Comparison of ENCODE assay signal across 8 cellular contexts in the genomic region with DNA sequence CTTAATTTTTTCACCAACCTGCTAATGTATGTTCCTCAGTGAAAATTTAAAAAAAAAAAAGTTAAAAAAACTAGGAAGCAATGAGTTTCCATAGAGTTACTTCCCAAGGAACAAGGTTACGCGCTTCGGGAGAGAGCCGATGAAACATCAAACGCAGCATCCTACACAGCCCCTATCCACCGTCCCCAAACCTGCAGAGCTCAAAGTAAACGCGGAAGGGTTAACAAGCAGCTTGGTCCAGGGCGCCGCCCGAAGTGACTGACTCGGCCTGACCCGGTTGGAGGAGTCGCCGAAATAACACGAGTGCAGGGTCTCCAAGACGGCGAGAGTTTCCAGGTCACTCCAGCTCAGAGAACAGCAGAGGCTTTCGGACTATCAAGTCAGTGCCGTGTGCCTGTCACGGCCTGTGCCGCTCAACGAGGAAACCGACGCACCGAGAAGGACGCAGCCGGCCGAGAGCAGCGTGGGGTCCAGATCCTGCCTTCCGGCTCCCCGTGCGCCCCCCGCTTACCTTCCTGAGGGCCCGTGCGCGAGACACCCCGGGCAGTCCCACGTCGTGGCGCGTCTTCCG. TPM values are rescaled to one million over a fixed set of nuclear protein-coding genes. Genes with fewer than 3 reads are reported as not detected.
A peak's percentile ranks its signal among the peaks of the same experiment; 100 is the strongest.
DNase-seq lines count a peak whose midpoint lies in the region; ATAC-seq and TF ChIP-seq lines count a peak whose summit lies in the region.

No MANE protein-coding gene starts in this region.

- no peaks in the 10 kb centered on the region for H3K79me1 ChIP-seq in H9 (ENCODE audit: insufficient read depth, low read depth, low read length, poor library complexity, severe bottlenecking)

- H2AK5ac ChIP-seq in H9 (ENCODE audit: insufficient read length, low read length) = no peak overlapping the region

- H3F3A ChIP-seq in MM.1S (ENCODE audit: insufficient read depth, low read length) = peaks cover 11% of the 10 kb centered on the region

- H3K4ac ChIP-seq in H9 (ENCODE audit: low read depth, low read length) = no peak overlapping the region

- H3K4me1 Mint-ChIP-seq in activated CD4-positive, alpha-beta T cell treated with anti-CD3 and anti-CD28 coated beads for 36 hours = peaks cover 41% of the 10 kb centered on the region
- H3K4me1 Mint-ChIP-seq in H9 (peaks cover 15 to 23% of the 10 kb centered on the region in 2 experiments), progenitor cell of endocrine pancreas (ENCODE audit: low read depth) (peaks cover 29% of the 10 kb centered on the region)
- peaks cover 36% of the 10 kb centered on the region for H3K4me1 Mint-ChIP-seq in activated naive CD8-positive, alpha-beta T cell treated with anti-CD3 and anti-CD28 coated beads for 36 hours

- H3K4me2 ChIP-seq in H9 (ENCODE audit: insufficient read depth, insufficient read length, low read length) = peak overlapping the region; percentile 71
- H3K4me2 ChIP-seq in MM.1S (ENCODE audit: low read depth, low read length) = peak overlapping the region; percentile 89

- intact Hi-C loops in activated CD4-positive, alpha-beta T cell treated with anti-CD3 and anti-CD28 coated beads for 36 hours (cut with DNase I, micrococcal nuclease) = loop anchor here (1.0 to 5.0 kb wide), 24 partner anchors 8 to 1615 kb away; a partner anchor contains a TSS
- intact Hi-C loops in left ventricle myocardium inferior (cut with micrococcal nuclease) = no loop called here

- TF ChIP-seq CTCF in H9 (conservative IDR thresholded peaks at IDR 0.05) (no peak), MM.1S (IDR thresholded peaks at IDR 0.05; ENCODE audit: low read length) (no peak), left ventricle myocardium inferior (IDR thresholded peaks at IDR 0.05; ENCODE audit: borderline replicate concordance) (no peak), progenitor cell of endocrine pancreas (IDR thresholded peaks at IDR 0.05; ENCODE audit: unreplicated experiment) (no peak)

- H2BK15ac ChIP-seq in H9 (ENCODE audit: low read depth, low read length) = no peak overlapping the region

- POLR2A ChIA-PET in activated CD4-positive, alpha-beta T cell treated with anti-CD3 and anti-CD28 coated beads for 36 hours (lab: Charles Lee) = interaction anchor here (1.0 to 3.7 kb wide), 4 partner anchors 23 to 217 kb away, joined by 5 to 21 read pairs (median 7); no protein-coding TSS in a partner anchor

- H3K79me2 ChIP-seq in H9 (ENCODE audit: insufficient read depth, low read length) = no peaks in the 10 kb centered on the region
- H3K79me2 ChIP-seq in MM.1S (ENCODE audit: low read length) = peaks cover 48% of the 10 kb centered on the region

- H3K36me3 Mint-ChIP-seq in activated CD4-positive, alpha-beta T cell treated with anti-CD3 and anti-CD28 coated beads for 36 hours (ENCODE audit: low read depth) = peaks cover 30% of the 10 kb centered on the region
- peaks cover 19 to 23% (median 20%) of the 10 kb centered on the region in 3 experiments for H3K36me3 Mint-ChIP-seq in H9 (ENCODE audit: insufficient read depth in 1 of 3, low read depth in 3 of 3)
- peaks cover 30% of the 10 kb centered on the region for H3K36me3 Mint-ChIP-seq in activated naive CD8-positive, alpha-beta T cell treated with anti-CD3 and anti-CD28 coated beads for 36 hours
- peaks cover 5% of the 10 kb centered on the region for H3K36me3 Mint-ChIP-seq in progenitor cell of endocrine pancreas (ENCODE audit: insufficient read depth)

- H3K9ac ChIP-seq in H9 (ENCODE audit: extremely low read depth, insufficient read length, low read length) = peak overlapping the region; percentile 84
- peak overlapping the region; percentile 93 for H3K9ac ChIP-seq in MM.1S (ENCODE audit: low read length)

- WGBS in H9 (ENCODE audit: extremely low coverage, insufficient read length, low lambda C conversion rate) = no CpG with 5 or more reads among the region's 43 CpGs

- no peaks in the 10 kb centered on the region for H3K27me3 Mint-ChIP-seq in activated CD4-positive, alpha-beta T cell treated with anti-CD3 and anti-CD28 coated beads for 36 hours
- peaks cover 13% of the 10 kb centered on the region for H3K27me3 Mint-ChIP-seq in H9 (ENCODE audit: low read depth)
- H3K27me3 Mint-ChIP-seq in activated naive CD8-positive, alpha-beta T cell treated with anti-CD3 and anti-CD28 coated beads for 36 hours = no peaks in the 10 kb centered on the region
- no peaks in the 10 kb centered on the region for H3K27me3 Mint-ChIP-seq in progenitor cell of endocrine pancreas

- H2BK20ac ChIP-seq in H9 (ENCODE audit: low read depth, low read length, poor library complexity, severe bottlenecking) = no peak overlapping the region

- no peak overlapping the region for H4K5ac ChIP-seq in H9 (ENCODE audit: insufficient read length, low read depth, low read length)

- H3K27ac ChIP-seq in H9 (ENCODE audit: insufficient read length, low read depth, low read length) (no peak overlapping the region), MM.1S (ENCODE audit: low read length) (peak overlapping the region; percentile 65), left ventricle myocardium inferior (replicated peaks) (peak overlapping the region; percentile 92)

- H4K8ac ChIP-seq in H9 (replicated peaks; ENCODE audit: insufficient read length, low read depth, low read length) = no peak overlapping the region

- H2BK120ac ChIP-seq in H9 (ENCODE audit: low read depth, low read length, poor library complexity, severe bottlenecking) = no peak overlapping the region

- CTCF ChIA-PET in activated CD4-positive, alpha-beta T cell treated with anti-CD3 and anti-CD28 coated beads for 36 hours (lab: Charles Lee) = interaction anchor here (0.6 to 3.0 kb wide), 13 partner anchors 9 to 1069 kb away, joined by 3 to 21 read pairs (median 4); no protein-coding TSS in a partner anchor

- no peak overlapping the region for H2BK12ac ChIP-seq in H9 (ENCODE audit: insufficient read length, low read depth, low read length)

- H3K27ac Mint-ChIP-seq in activated CD4-positive, alpha-beta T cell treated with anti-CD3 and anti-CD28 coated beads for 36 hours = peak overlapping the region; percentile 86
- peak overlapping the region; percentile 44 to 97 (median 87) for H3K27ac Mint-ChIP-seq in H9
- peak overlapping the region; percentile 79 for H3K27ac Mint-ChIP-seq in activated naive CD8-positive, alpha-beta T cell treated with anti-CD3 and anti-CD28 coated beads for 36 hours
- H3K27ac Mint-ChIP-seq in progenitor cell of endocrine pancreas = peak overlapping the region; percentile 96

- H3K9me3 Mint-ChIP-seq in activated CD4-positive, alpha-beta T cell treated with anti-CD3 and anti-CD28 coated beads for 36 hours (ENCODE audit: low read depth) = no peaks in the 10 kb centered on the region
- H3K9me3 Mint-ChIP-seq in H9 (peaks cover 0 to 3% of the 10 kb centered on the region in 2 experiments; a peak in 3 of 5 replicates), progenitor cell of endocrine pancreas (ENCODE audit: low read depth) (no peaks in the 10 kb centered on the region)
- H3K9me3 Mint-ChIP-seq in activated naive CD8-positive, alpha-beta T cell treated with anti-CD3 and anti-CD28 coated beads for 36 hours = no peaks in the 10 kb centered on the region

- DNase-seq in activated CD4-positive, alpha-beta T cell treated with anti-CD3 and anti-CD28 coated beads for 36 hours = peak; percentile 63
- no peak for DNase-seq in activated CD4-positive, alpha-beta T cell treated with anti-CD3 and anti-CD28 coated beads, Interleukin-2, amount 50 U/mL, for 4 hours
- DNase-seq in H9 = peak; percentile 66
- peak; percentile 54 for DNase-seq in MM.1S
- no peak for DNase-seq in activated naive CD8-positive, alpha-beta T cell treated with anti-CD3 and anti-CD28 coated beads for 36 hours
- no peak for DNase-seq in left ventricle myocardium inferior
- DNase-seq in progenitor cell of endocrine pancreas (ENCODE audit: low spot score, unreplicated experiment) = no peak
- DNase-seq in activated gamma-delta T cell (lab: John Stamatoyannopoulos, UW) = no peak

- H3K9me3 ChIP-seq in H9 (ENCODE audit: control insufficient read depth, low read depth, low read length) = no peaks in the 10 kb centered on the region
- H3K9me3 ChIP-seq in MM.1S (replicated peaks; ENCODE audit: insufficient read depth, low read length) = no peaks in the 10 kb centered on the region
- H3K9me3 ChIP-seq in left ventricle myocardium inferior (replicated peaks) = no peaks in the 10 kb centered on the region

- H2AFZ ChIP-seq in H9 (ENCODE audit: low read length) (no peak overlapping the region), MM.1S (ENCODE audit: low read length) (peak overlapping the region; percentile 87)

- H3K23ac ChIP-seq in H9 (ENCODE audit: insufficient read length, low read depth, low read length) = no peak overlapping the region

- H3K4me3 ChIP-seq in MM.1S (ENCODE audit: low read length) = peak overlapping the region; percentile 84
- H3K4me3 ChIP-seq in left ventricle myocardium inferior = peak overlapping the region; percentile 98

- H3K4me1 ChIP-seq in H9 (ENCODE audit: insufficient read depth, low read length) (no peaks in the 10 kb centered on the region), MM.1S (ENCODE audit: low read length) (peaks cover 3% of the 10 kb centered on the region), left ventricle myocardium inferior (peaks cover 56% of the 10 kb centered on the region)

- no peak overlapping the region for H3T11ph ChIP-seq in H9 (ENCODE audit: low read length)

- H3K18ac ChIP-seq in H9 (ENCODE audit: insufficient read length, low read depth, low read length) = peak overlapping the region; percentile 75

- ATAC-seq in activated CD4-positive, alpha-beta T cell treated with anti-CD3 and anti-CD28 coated beads for 36 hours = peak; percentile 17

- H3K23me2 ChIP-seq in H9 (ENCODE audit: insufficient read length, low read depth, low read length, poor library complexity, severe bottlenecking) = no peaks in the 10 kb centered on the region

- H2BK5ac ChIP-seq in H9 (ENCODE audit: insufficient read length, low read length) = no peak overlapping the region

- no peaks in the 10 kb centered on the region for H3K9me2 ChIP-seq in MM.1S (replicated peaks; ENCODE audit: insufficient read depth, low read length)

- peak overlapping the region; percentile 83 for H3K4me3 Mint-ChIP-seq in activated CD4-positive, alpha-beta T cell treated with anti-CD3 and anti-CD28 coated beads for 36 hours
- peak overlapping the region; percentile 91 to 94 for H3K4me3 Mint-ChIP-seq in H9
- H3K4me3 Mint-ChIP-seq in activated naive CD8-positive, alpha-beta T cell treated with anti-CD3 and anti-CD28 coated beads for 36 hours = peak overlapping the region; percentile 89
- H3K4me3 Mint-ChIP-seq in progenitor cell of endocrine pancreas (ENCODE audit: low read depth) = peak overlapping the region; percentile 93

- H3K14ac ChIP-seq in H9 (ENCODE audit: insufficient read depth, low read length) = peak overlapping the region; percentile 91

- H4K91ac ChIP-seq in H9 (ENCODE audit: insufficient read length, low read depth, low read length) = no peak overlapping the region

- H4K20me1 ChIP-seq in H9 (ENCODE audit: control insufficient read depth, insufficient read depth, insufficient read length) (peaks cover 2% of the 10 kb centered on the region), MM.1S (ENCODE audit: insufficient read depth, low read length) (peaks cover 21% of the 10 kb centered on the region)

- H3K36me3 ChIP-seq in MM.1S (replicated peaks; ENCODE audit: insufficient read depth, low read length) (peaks cover 5% of the 10 kb centered on the region), left ventricle myocardium inferior (peaks cover 6% of the 10 kb centered on the region)

- H3K56ac ChIP-seq in H9 (ENCODE audit: insufficient read length, low read depth, low read length) = no peak overlapping the region

- H3K27me3 ChIP-seq in H9 (ENCODE audit: insufficient read depth, low read length) = no peaks in the 10 kb centered on the region
- H3K27me3 ChIP-seq in MM.1S (replicated peaks; ENCODE audit: insufficient read depth, low read length) = no peaks in the 10 kb centered on the region
- H3K27me3 ChIP-seq in left ventricle myocardium inferior (ENCODE audit: low read depth) = no peaks in the 10 kb centered on the region

RNA-seq across cellular contexts. Expression of a gene that starts 0.5 kb away (rescaled TPM):
- total RNA-seq in activated CD4-positive, alpha-beta T cell treated with anti-CD3 and anti-CD28 coated beads for 36 hours = 100 to 1,000 TPM in 1 of 2 experiments, 10 to 100 TPM in 1; 86.8 to 106 TPM
- total RNA-seq in H9 (2021) (50.1 and 50.3 TPM in 2 replicates), left ventricle myocardium inferior (17.4 TPM), progenitor cell of endocrine pancreas (31.5 and 33.4 TPM in 2 replicates)
- total RNA-seq in activated naive CD8-positive, alpha-beta T cell treated with anti-CD3 and anti-CD28 coated beads for 36 hours = 100 to 1,000 TPM in 1 of 2 experiments, 10 to 100 TPM in 1; 99.1 to 102 TPM

RNA-seq across cellular contexts. Expression of a gene that starts 0.7 kb away (rescaled TPM):
- 1 to 10 TPM; 2.4 to 2.5 TPM for total RNA-seq in activated CD4-positive, alpha-beta T cell treated with anti-CD3 and anti-CD28 coated beads for 36 hours
- 4.3 and 4.8 TPM in 2 replicates for total RNA-seq in H9 (2021)
- total RNA-seq in activated naive CD8-positive, alpha-beta T cell treated with anti-CD3 and anti-CD28 coated beads for 36 hours = 1 to 10 TPM; 2.6 to 3.2 TPM
- total RNA-seq in left ventricle myocardium inferior = 9.0 TPM
- total RNA-seq in progenitor cell of endocrine pancreas = 14.9 and 16.2 TPM in 2 replicates

Comparison
In these comparisons a context has a peak if more than half of its experiments do, and no peak if none do; other contexts are left out.
1. DNase-seq: peak in activated CD4-positive, alpha-beta T cell treated with anti-CD3 and anti-CD28 coated beads for 36 hours (single experiment), H9 (single experiment) and MM.1S (single experiment); none in activated CD4-positive, alpha-beta T cell treated with anti-CD3 and anti-CD28 coated beads, Interleukin-2, amount 50 U/mL, for 4 hours (0 of 2), activated naive CD8-positive, alpha-beta T cell treated with anti-CD3 and anti-CD28 coated beads for 36 hours (single experiment), left ventricle myocardium inferior (single experiment), progenitor cell of endocrine pancreas (single experiment) and activated gamma-delta T cell (single experiment).
2. Peak in every context shown above with its lines, with median percentiles within 50 percentile points of each other: H3K27ac Mint-ChIP-seq and H3K4me3 Mint-ChIP-seq.